ENCODE assay signal across 8 cellular contexts in the genomic region with DNA sequence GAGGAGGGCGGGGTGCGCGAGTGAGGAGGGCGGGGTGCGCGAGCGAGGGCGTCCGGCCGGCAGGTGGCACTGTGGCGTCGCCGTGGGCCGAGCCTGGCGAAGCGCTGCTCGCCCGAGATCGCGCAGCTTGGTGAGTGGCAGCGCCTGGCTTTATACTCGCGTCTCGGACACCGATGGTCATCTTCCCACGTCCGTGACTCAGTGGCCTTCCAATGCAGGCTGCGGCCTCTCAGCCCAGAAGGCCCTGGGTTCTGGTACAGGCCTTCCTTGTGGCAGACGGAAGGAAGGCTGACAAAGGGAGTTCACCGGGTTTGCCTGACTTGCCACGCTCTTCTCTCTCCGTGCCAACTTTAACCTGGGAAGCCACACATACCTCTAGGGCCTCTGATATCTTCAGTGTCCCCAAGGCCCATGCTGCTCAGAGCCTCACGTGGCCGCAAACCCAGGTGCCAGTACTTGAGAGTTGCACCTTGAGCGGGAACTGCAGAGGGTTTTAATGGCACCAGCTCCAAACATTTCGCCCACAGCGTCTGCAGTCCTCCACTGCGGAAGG.
A peak's percentile ranks its signal among the peaks of the same experiment; 100 is the strongest.
DNase-seq lines count a peak whose midpoint lies in the region; ATAC-seq and TF ChIP-seq lines count a peak whose summit lies in the region.

No MANE protein-coding gene starts in this region.

- H2AK5ac ChIP-seq in neuronal stem cell (ENCODE audit: low read depth, low read length): no peak overlapping the region

- H3K4me3 ChIP-seq in neuronal stem cell (ENCODE audit: low read length in 2 of 2): peak overlapping the region; percentile 43 to 74

- peak overlapping the region; percentile 75 for H3K4me2 ChIP-seq in neuronal stem cell (ENCODE audit: insufficient read depth, low read length, poor library complexity, severe bottlenecking)

- H2BK120ac ChIP-seq in neuronal stem cell (ENCODE audit: low read depth, low read length): no peak overlapping the region

- no peak overlapping the region for H3K9ac ChIP-seq in neuronal stem cell (ENCODE audit: low read depth, low read length, poor library complexity)

- H3K4me1 ChIP-seq in foreskin keratinocyte (peaks cover 3% of the 10 kb centered on the region), neuronal stem cell (ENCODE audit: control insufficient read depth in 2 of 2, insufficient read depth in 1 of 2, low read depth in 1 of 2, low read length in 2 of 2) (peaks cover 0 to 2% of the 10 kb centered on the region in 2 donors)

- no CpG with 5 or more reads among the region's 38 CpGs for WGBS in neuronal stem cell (ENCODE audit: extremely low coverage in 2 of 2, insufficient read length in 2 of 2, insufficient replicate concordance in 1 of 2), 2 donors

- no peaks in the 10 kb centered on the region for H3K9me3 ChIP-seq in neuronal stem cell (replicated peaks in 1 of 2; ENCODE audit: control insufficient read depth in 2 of 2, insufficient read depth in 1 of 2, low read depth in 1 of 2, low read length in 2 of 2)

- H3K27me3 ChIP-seq in foreskin keratinocyte (peaks cover 9% of the 10 kb centered on the region), neuronal stem cell (ENCODE audit: control insufficient read depth in 3 of 3, insufficient read depth in 3 of 3, low read depth in 1 of 3, low read length in 3 of 3) (peaks cover 0 to 38% (median 20%) of the 10 kb centered on the region in 3 experiments)

- H4K91ac ChIP-seq in neuronal stem cell (ENCODE audit: low read depth, low read length, poor library complexity): no peak overlapping the region

- TF ChIP-seq CTCF in foreskin keratinocyte (conservative IDR thresholded peaks at IDR 0.05): peak; percentile 88

- peak overlapping the region; percentile 91 for H2AFZ ChIP-seq in neuronal stem cell (ENCODE audit: low read length)

- H3K14ac ChIP-seq in neuronal stem cell (ENCODE audit: low read length): no peak overlapping the region

- H3K23ac ChIP-seq in neuronal stem cell (ENCODE audit: low read depth, low read length, poor library complexity): peak overlapping the region; percentile 5

- H2BK12ac ChIP-seq in neuronal stem cell (ENCODE audit: low read length): no peak overlapping the region

- H2BK15ac ChIP-seq in neuronal stem cell (ENCODE audit: low read length): no peak overlapping the region

- no peaks in the 10 kb centered on the region for H3K79me1 ChIP-seq in neuronal stem cell (ENCODE audit: low read depth, low read length)

- H2BK5ac ChIP-seq in neuronal stem cell (ENCODE audit: low read length): no peak overlapping the region

- H3K36me3 ChIP-seq in neuronal stem cell (replicated peaks in 1 of 2; ENCODE audit: control insufficient read depth in 2 of 2, insufficient read depth in 2 of 2, low read length in 2 of 2): no peaks in the 10 kb centered on the region

- H3K18ac ChIP-seq in neuronal stem cell (ENCODE audit: low read length): peak overlapping the region; percentile 15

- DNase-seq in AG08395 (ENCODE audit: low spot score) (peak; percentile 80), RPMI7951 (ENCODE audit: low read depth) (peak; percentile 77), activated gamma-delta T cell treated with Interleukin-2 at 50 U/mL for 16 hours (peak; percentile 87), foreskin keratinocyte (peak; percentile 26 to 55), neuronal stem cell (ENCODE audit: low spot score) (peak; percentile 58), stromal cell of bone marrow (ENCODE audit: low read depth) (peak; percentile 54)

- H4K8ac ChIP-seq in neuronal stem cell (ENCODE audit: low read depth, low read length): no peak overlapping the region

- ATAC-seq in GM18861 (IDR thresholded peaks at IDR 0.05; ENCODE audit: unreplicated experiment) (peak; percentile 84), HG03103 (IDR thresholded peaks at IDR 0.05; ENCODE audit: low read depth, unreplicated experiment) (peak; percentile 87), foreskin keratinocyte (peak; percentile 75)

- H3K27ac ChIP-seq in foreskin keratinocyte (no peak overlapping the region), neuronal stem cell (replicated peaks; ENCODE audit: low read length) (no peak overlapping the region)

- H3K4ac ChIP-seq in neuronal stem cell (ENCODE audit: low read length): no peak overlapping the region
